ENCODE assay signal across 11 cellular contexts in genomic region chr19:19445288-19445687, GRCh38. TPM values are rescaled to one million over a fixed set of nuclear protein-coding genes. Genes with fewer than 3 reads are reported as not detected.
DNase-seq lines count a peak whose midpoint lies in the region; ATAC-seq and TF ChIP-seq lines count a peak whose summit lies in the region.
"Had no signal": no experiment of that assay in that cellular context is flagged by ENCODE, and none has a peak within 500 bp of the region (broad histone marks: within the 10 kb centered on the region; RNA-seq: fewer than 3 reads in every experiment).

No MANE protein-coding gene starts in this region.

- peaks cover 0 to 7% (median 0%) of the 10 kb centered on the region in 3 experiments; a peak in 3 of 7 replicates for H3K36me3 Mint-ChIP-seq in H9 (ENCODE audit: insufficient read depth in 1 of 3, low read depth in 3 of 3)
- peaks cover 52% of the 10 kb centered on the region for H3K36me3 Mint-ChIP-seq in activated naive CD8-positive, alpha-beta T cell treated with anti-CD3 and anti-CD28 coated beads for 36 hours
- peaks cover 2% of the 10 kb centered on the region for H3K36me3 Mint-ChIP-seq in mesothelial cell of epicardium

- H3K4me3 Mint-ChIP-seq in H9 (no peak overlapping the region), mesothelial cell of epicardium (no peak overlapping the region)
- no peak overlapping the region for H3K4me3 Mint-ChIP-seq in activated naive CD8-positive, alpha-beta T cell treated with anti-CD3 and anti-CD28 coated beads for 36 hours

- peaks cover 48% of the 10 kb centered on the region in 2 experiments for H3K4me1 Mint-ChIP-seq in H9
- peaks cover 67% of the 10 kb centered on the region for H3K4me1 Mint-ChIP-seq in activated naive CD8-positive, alpha-beta T cell treated with anti-CD3 and anti-CD28 coated beads for 36 hours
- peaks cover 10% of the 10 kb centered on the region for H3K4me1 Mint-ChIP-seq in mesothelial cell of epicardium

- H3K23me2 ChIP-seq in H9 (ENCODE audit: insufficient read length, low read depth, low read length, poor library complexity, severe bottlenecking): no peaks in the 10 kb centered on the region

- no peaks in the 10 kb centered on the region for H4K20me1 ChIP-seq in H9 (ENCODE audit: control insufficient read depth, insufficient read depth, insufficient read length)

- no peak overlapping the region for H3K23ac ChIP-seq in H9 (ENCODE audit: insufficient read length, low read depth, low read length)

- H3K27me3 ChIP-seq in ACC112 (ENCODE audit: insufficient read depth, low read length) (no peaks in the 10 kb centered on the region), H9 (ENCODE audit: insufficient read depth, low read length) (no peaks in the 10 kb centered on the region)
- H3K27me3 ChIP-seq: BE2C, cardiac muscle cell had no signal

- H3K4me2 ChIP-seq in H9 (ENCODE audit: insufficient read depth, insufficient read length, low read length): no peak overlapping the region

- no peak overlapping the region for H2BK20ac ChIP-seq in H9 (ENCODE audit: low read depth, low read length, poor library complexity, severe bottlenecking)

- H3K4ac ChIP-seq in H9 (ENCODE audit: low read depth, low read length): no peak overlapping the region

- no peaks in the 10 kb centered on the region for H3K36me3 ChIP-seq in ACC112 (ENCODE audit: insufficient read depth, low read length)
- H3K36me3 ChIP-seq: BE2C, cardiac muscle cell had no signal

- H2BK120ac ChIP-seq in H9 (ENCODE audit: low read depth, low read length, poor library complexity, severe bottlenecking): no peak overlapping the region

- H3K27me3 Mint-ChIP-seq in H9 (ENCODE audit: low read depth) (no peaks in the 10 kb centered on the region), mesothelial cell of epicardium (ENCODE audit: low read depth) (no peaks in the 10 kb centered on the region)
- H3K27me3 Mint-ChIP-seq in activated naive CD8-positive, alpha-beta T cell treated with anti-CD3 and anti-CD28 coated beads for 36 hours: no peaks in the 10 kb centered on the region

- no peak overlapping the region for H3K4me3 ChIP-seq in ACC112 (ENCODE audit: low read depth, low read length)
- H3K4me3 ChIP-seq: cardiac muscle cell had no signal

- H3K9me3 ChIP-seq in H9 (ENCODE audit: control insufficient read depth, low read depth, low read length): no peaks in the 10 kb centered on the region
- H3K9me3 ChIP-seq: BE2C had no signal

- peaks cover 76% of the 10 kb centered on the region for H3K79me2 ChIP-seq in ACC112 (ENCODE audit: control insufficient read depth, insufficient read depth, low read length, unreplicated experiment)
- peaks cover 62% of the 10 kb centered on the region; the same call in 1 of the 2 replicates for H3K79me2 ChIP-seq in H9 (ENCODE audit: insufficient read depth, low read length)

- WGBS in H9 (ENCODE audit: extremely low coverage, insufficient read length, low lambda C conversion rate): no CpG with 5 or more reads among the region's 1 CpG

- H2BK12ac ChIP-seq in H9 (ENCODE audit: insufficient read length, low read depth, low read length): no peak overlapping the region

- no peak overlapping the region for H3K18ac ChIP-seq in H9 (ENCODE audit: insufficient read length, low read depth, low read length)

- no peak overlapping the region for H3K9ac ChIP-seq in H9 (ENCODE audit: extremely low read depth, insufficient read length, low read length)

- no peak overlapping the region for H3T11ph ChIP-seq in H9 (ENCODE audit: low read length)

- DNase-seq in H9 (no peak), mesothelial cell of epicardium (ENCODE audit: low spot score in 2 of 2, unreplicated experiment in 2 of 2) (no peak), NCI-H748 treated with DMSO at 0.1 percent for 48 hours (lab: John Stamatoyannopoulos, UW) (no peak), NK-92 (lab: John Stamatoyannopoulos, UW; ENCODE audit: unreplicated experiment) (no peak)
- no peak for DNase-seq in activated naive CD8-positive, alpha-beta T cell treated with anti-CD3 and anti-CD28 coated beads for 36 hours
- DNase-seq: BE2C, NCI-H2107 had no signal

- H3K9me3 Mint-ChIP-seq in H9 (no peaks in the 10 kb centered on the region), mesothelial cell of epicardium (no peaks in the 10 kb centered on the region)
- H3K9me3 Mint-ChIP-seq in activated naive CD8-positive, alpha-beta T cell treated with anti-CD3 and anti-CD28 coated beads for 36 hours: peaks cover 5% of the 10 kb centered on the region

- peaks cover 9% of the 10 kb centered on the region for H3K79me1 ChIP-seq in H9 (ENCODE audit: insufficient read depth, low read depth, low read length, poor library complexity, severe bottlenecking)

- no peak overlapping the region for H2BK15ac ChIP-seq in H9 (ENCODE audit: low read depth, low read length)

- H3K27ac ChIP-seq in ACC112 (ENCODE audit: low read depth, low read length): peak overlapping the region; percentile 57
- no peak overlapping the region for H3K27ac ChIP-seq in H9 (ENCODE audit: insufficient read length, low read depth, low read length)

- ATAC-seq in HG03460 (IDR thresholded peaks at IDR 0.05; ENCODE audit: unreplicated experiment): no peak
- ATAC-seq in HG03108 (IDR thresholded peaks at IDR 0.05; ENCODE audit: unreplicated experiment): no peak

- H3K4me1 ChIP-seq in ACC112 (ENCODE audit: control insufficient read depth, insufficient read depth, low read length, unreplicated experiment): peaks cover 25% of the 10 kb centered on the region
- peaks cover 14% of the 10 kb centered on the region; the same call in 1 of the 2 replicates for H3K4me1 ChIP-seq in H9 (ENCODE audit: insufficient read depth, low read length)
- H3K4me1 ChIP-seq: BE2C had no signal

- H4K5ac ChIP-seq in H9 (ENCODE audit: insufficient read length, low read depth, low read length): no peak overlapping the region

- H4K91ac ChIP-seq in H9 (ENCODE audit: insufficient read length, low read depth, low read length): no peak overlapping the region

- no peak overlapping the region for H3K56ac ChIP-seq in H9 (ENCODE audit: insufficient read length, low read depth, low read length)

- no peak overlapping the region for H2AK5ac ChIP-seq in H9 (ENCODE audit: insufficient read length, low read length)

- H2AFZ ChIP-seq in ACC112 (ENCODE audit: low read length, unreplicated experiment) (no peak overlapping the region), H9 (ENCODE audit: low read length) (no peak overlapping the region)

- TF ChIP-seq CTCF in H9 (conservative IDR thresholded peaks at IDR 0.05): no peak
- no peak for TF ChIP-seq CTCF in mesothelial cell of epicardium (IDR thresholded peaks at IDR 0.05; ENCODE audit: unreplicated experiment)

- H4K8ac ChIP-seq in H9 (replicated peaks; ENCODE audit: insufficient read length, low read depth, low read length): no peak overlapping the region

- no peak overlapping the region for H2BK5ac ChIP-seq in H9 (ENCODE audit: insufficient read length, low read length)

- H3K14ac ChIP-seq in H9 (ENCODE audit: insufficient read depth, low read length): no peak overlapping the region

- peak overlapping the region; percentile 83 to 87 (median 86); a peak in 6 of 7 replicates for H3K27ac Mint-ChIP-seq in H9
- peak overlapping the region; percentile 45 for H3K27ac Mint-ChIP-seq in activated naive CD8-positive, alpha-beta T cell treated with anti-CD3 and anti-CD28 coated beads for 36 hours
- peak overlapping the region; percentile 86 for H3K27ac Mint-ChIP-seq in mesothelial cell of epicardium

RNA-seq across cellular contexts. Expression of gene GATAD2A, which starts 39.8 kb away (rescaled TPM):
- 189 and 198 TPM in 2 replicates for total RNA-seq in H9 (2021)
- total RNA-seq in activated naive CD8-positive, alpha-beta T cell treated with anti-CD3 and anti-CD28 coated beads for 36 hours: 100 to 1,000 TPM; 196 to 202 TPM
- 112 to 113 TPM (median 113 TPM) in 3 replicates for total RNA-seq in mesothelial cell of epicardium
